Comparison of ENCODE assay signal across 8 cellular contexts in the genomic region with DNA sequence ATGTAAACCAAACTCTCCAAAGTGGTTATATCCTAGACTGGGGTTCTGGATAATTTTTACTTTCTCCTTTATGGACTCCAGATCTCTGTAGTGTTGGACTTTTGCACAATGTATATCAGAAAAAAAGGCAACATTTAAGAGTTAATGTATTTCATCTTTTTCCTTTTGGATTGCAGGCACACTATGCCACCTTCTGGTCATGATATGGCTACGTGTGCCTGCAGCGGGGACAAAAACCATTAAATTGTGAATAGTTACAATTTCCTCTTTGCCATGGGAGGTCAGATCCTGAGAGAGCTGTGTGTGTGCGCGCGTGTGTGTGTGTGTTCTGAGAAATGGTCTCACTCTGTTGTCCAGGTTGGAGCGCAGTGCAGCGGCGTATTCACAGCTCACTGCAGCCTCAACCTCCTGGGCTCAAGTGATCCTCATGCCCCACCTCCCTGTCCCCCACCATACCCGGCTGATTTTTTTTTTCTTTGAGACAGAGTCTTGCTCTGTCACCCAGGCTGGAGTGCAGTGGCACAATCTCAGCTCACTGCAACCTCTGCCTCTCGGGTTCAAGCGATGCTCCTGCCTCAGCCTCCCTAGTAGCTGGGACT. TPM values are rescaled to one million over a fixed set of nuclear protein-coding genes. Genes with fewer than 3 reads are reported as not detected.
DNase-seq lines count a peak whose midpoint lies in the region; ATAC-seq and TF ChIP-seq lines count a peak whose summit lies in the region.

No MANE protein-coding gene starts in this region.

- TF ChIP-seq POLR2A in Peyer's patch (IDR thresholded peaks at IDR 0.05) (no peak), esophagus squamous epithelium (IDR thresholded peaks at IDR 0.05) (no peak), vagina (IDR thresholded peaks at IDR 0.05) (no peak)

- H3K27ac ChIP-seq in Peyer's patch (no peak overlapping the region), esophagus squamous epithelium (no peak overlapping the region), thoracic aorta (no peak overlapping the region), vagina (no peak overlapping the region)

- no peak for ATAC-seq in thoracic aorta (ENCODE audit: insufficient number of reproducible peaks, low FRiP score, low read depth)
- ATAC-seq in HG02970 (IDR thresholded peaks at IDR 0.05; ENCODE audit: low FRiP score, unreplicated experiment) = no peak

- H3K4me1 ChIP-seq in Peyer's patch (peaks cover 0 to 11% (median under 1%) of the 10 kb centered on the region in 4 donors), esophagus squamous epithelium (peaks cover 0 to 17% (median 5%) of the 10 kb centered on the region in 3 donors), thoracic aorta (ENCODE audit: control insufficient read depth in 1 of 2, low read depth in 2 of 2) (peaks cover under 1 to 4% of the 10 kb centered on the region in 2 donors), vagina (peaks cover 8% of the 10 kb centered on the region)

- intact Hi-C loops in esophagus squamous epithelium (cut with DNase I) = no loop called here
- intact Hi-C loops in vagina (cut with DNase I) = no loop called here

- 33 to 34% methylated on average over 11 of the region's 11 CpGs for WGBS in esophagus squamous epithelium, 2 donors

- no peaks in the 10 kb centered on the region for H3K27me3 ChIP-seq in Peyer's patch
- H3K27me3 ChIP-seq in esophagus squamous epithelium = no peaks in the 10 kb centered on the region
- no peaks in the 10 kb centered on the region for H3K27me3 ChIP-seq in thoracic aorta (replicated peaks; ENCODE audit: insufficient read depth)
- no peaks in the 10 kb centered on the region for H3K27me3 ChIP-seq in vagina

- TF ChIP-seq CTCF in AG09309 (IDR thresholded peaks at IDR 0.05; ENCODE audit: control insufficient read depth, insufficient read depth, low read depth, low read length, missing control alignments) (peak; percentile 59), GM12864 (IDR thresholded peaks at IDR 0.05; ENCODE audit: low read depth, low read length, missing control alignments) (peak; percentile 33), Peyer's patch (IDR thresholded peaks at IDR 0.05) (peak in 5 of 6 experiments; percentile 5 to 82 (median 81)), esophagus squamous epithelium (IDR thresholded peaks at IDR 0.05) (peak; percentile 33 to 73 (median 50)), thoracic aorta (IDR thresholded peaks at IDR 0.05) (peak; percentile 38), vagina (IDR thresholded peaks at IDR 0.05) (peak in 1 of 3 experiments; percentile 30)

- H3K4me3 ChIP-seq in AG09309 (ENCODE audit: control insufficient read depth, low read depth, low read length) = no peak overlapping the region
- no peak overlapping the region for H3K4me3 ChIP-seq in GM12864 (ENCODE audit: low read depth, low read length)
- no peak overlapping the region for H3K4me3 ChIP-seq in Peyer's patch
- H3K4me3 ChIP-seq in esophagus squamous epithelium = no peak overlapping the region
- no peak overlapping the region for H3K4me3 ChIP-seq in thoracic aorta
- no peak overlapping the region for H3K4me3 ChIP-seq in vagina

- H3K36me3 ChIP-seq in Peyer's patch (no peaks in the 10 kb centered on the region), esophagus squamous epithelium (no peaks in the 10 kb centered on the region), thoracic aorta (no peaks in the 10 kb centered on the region), vagina (no peaks in the 10 kb centered on the region)

- DNase-seq in AG09309 (ENCODE audit: low read depth) (no peak), GM12864 (ENCODE audit: low read depth) (no peak), Peyer's patch (no peak), esophagus squamous epithelium (lab: John Stamatoyannopoulos, UW) (no peak), thoracic aorta (ENCODE audit: low spot score) (no peak), LoVo (ENCODE audit: low spot score) (no peak), vagina (ENCODE audit: extremely low spot score in 2 of 2) (no peak)

- no peaks in the 10 kb centered on the region for H3K9me3 ChIP-seq in Peyer's patch
- H3K9me3 ChIP-seq in esophagus squamous epithelium = no peaks in the 10 kb centered on the region
- no peaks in the 10 kb centered on the region for H3K9me3 ChIP-seq in thoracic aorta
- no peaks in the 10 kb centered on the region for H3K9me3 ChIP-seq in vagina

RNA-seq across cellular contexts. Expression of a gene that starts 4.3 kb away (rescaled TPM):
- total RNA-seq in Peyer's patch = 100 to 1,000 TPM in 1 of 4 donors, 10 to 100 TPM in 3; 27.3 to 117 (median 45.6) TPM
- total RNA-seq in esophagus squamous epithelium = 10 to 100 TPM; 11.0 to 31.3 (median 13.1) TPM
- 10 to 100 TPM; 17.8 to 26.9 TPM for total RNA-seq in thoracic aorta
- 16.5 TPM for total RNA-seq in vagina

RNA-seq across cellular contexts. Expression of a gene that starts 10.6 kb away (rescaled TPM):
- total RNA-seq in Peyer's patch (10 to 100 TPM in 1 of 4 donors, 1 to 10 TPM in 3; 1.6 to 11.9 (median 6.3) TPM), esophagus squamous epithelium (10 to 100 TPM in 3 of 4 donors, 1 to 10 TPM in 1; 5.2 to 21.4 (median 15.0) TPM), thoracic aorta (10 to 100 TPM; 17.7 to 53.5 TPM), vagina (62.1 TPM)

RNA-seq across cellular contexts. Expression of a gene that starts 42.8 kb away (rescaled TPM):
- not detected for total RNA-seq in Peyer's patch
- not detected for total RNA-seq in esophagus squamous epithelium
- total RNA-seq in thoracic aorta = 1 to 10 TPM in 1 of 2 donors, under 1 TPM in 1; 0.68 to 2.5 TPM
- total RNA-seq in vagina = not detected

RNA-seq across cellular contexts. Expression of a gene that starts 47.5 kb away (rescaled TPM):
- total RNA-seq in Peyer's patch = 100 to 1,000 TPM in 3 of 4 donors, 10 to 100 TPM in 1; 26.4 to 241 (median 178) TPM
- under 1 TPM in 3 of 4 donors, not detected in 1; 0.26 to 0.49 (median 0.38) TPM for total RNA-seq in esophagus squamous epithelium
- total RNA-seq in thoracic aorta = not detected
- not detected for total RNA-seq in vagina

RNA-seq across cellular contexts. Expression of a gene that starts 55.0 kb away (rescaled TPM):
- 10 to 100 TPM; 11.9 to 25.2 (median 14.6) TPM for total RNA-seq in Peyer's patch
- 1 to 10 TPM in 2 of 4 donors, under 1 TPM in 2; 0.49 to 2.1 (median 0.98) TPM for total RNA-seq in esophagus squamous epithelium
- total RNA-seq in thoracic aorta = 1 to 10 TPM; 1.1 to 3.4 TPM
- 2.5 TPM for total RNA-seq in vagina
